In the genomic region with DNA sequence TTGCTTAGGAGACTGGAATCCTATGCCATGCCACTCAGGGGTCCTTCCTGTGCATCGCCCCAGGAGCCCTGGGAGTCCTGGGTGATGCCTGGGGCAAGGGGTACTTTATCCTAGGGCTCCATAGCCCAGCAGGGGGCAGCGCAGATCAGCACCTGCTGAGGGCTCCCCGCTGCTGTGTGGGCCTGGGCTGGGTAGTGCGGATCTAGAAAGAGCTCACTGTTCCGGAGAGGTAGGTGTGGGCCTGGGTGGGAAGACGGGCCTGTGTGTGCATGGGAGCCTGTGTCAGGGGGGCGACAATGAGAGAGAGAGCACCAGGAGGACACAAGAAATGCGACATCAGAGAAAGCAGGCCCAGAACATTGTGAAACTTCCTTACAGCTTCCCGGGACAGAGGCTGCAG, we compare ENCODE assay signal across 1 cellular context.
TF ChIP-seq lines count a peak whose summit lies in the region.

No MANE protein-coding gene starts in this region.

TF ChIP-seq in IMR-90, 13 proteins besides CTCF, POLR2A, EP300 and RAD21 (continued from another document):
- TF ChIP-seq SMC3 (IDR thresholded peaks at IDR 0.05; ENCODE audit: low read depth, low read length) = peak; percentile 55
